Comparison of ENCODE assay signal across 30 cellular contexts in genomic region chr14:37081856-37082255, GRCh38.
"Had no signal": no experiment of that assay in that cellular context is flagged by ENCODE, and none has a peak within 500 bp of the region (broad histone marks: within the 10 kb centered on the region; RNA-seq: fewer than 3 reads in every experiment).

No MANE protein-coding gene starts in this region.

- H3K27ac Mint-ChIP-seq: immature natural killer cell; memory B cell; naive thymus-derived CD8-positive, alpha-beta T cell; nephron had no signal

- H3K27ac ChIP-seq: left lung, pancreas, prostate gland, skin epidermis, stomach, testis, thyroid gland, transverse colon, upper lobe of left lung, vagina had no signal

- H3K4me3 Mint-ChIP-seq: immature natural killer cell; memory B cell; naive thymus-derived CD8-positive, alpha-beta T cell; nephron; neural crest cell; stimulated activated naive B cell treated with anti-CD40 and anti-IgM and Interleukin-4, amounts not matched to agents 10 μg/mL and 1 μg/mL and 100 μg/mL, for 72 hours had no signal

- ATAC-seq: left colon; naive thymus-derived CD8-positive, alpha-beta T cell; pancreas; right cardiac atrium; sciatic nerve; stimulated activated naive B cell treated with anti-CD40 and anti-IgM and Interleukin-4, amounts not matched to agents 10 μg/mL and 1 μg/mL and 100 μg/mL, for 72 hours; stimulated activated naive CD8-positive, alpha-beta T cell treated with anti-CD3 and anti-CD28 coated beads, Interleukin-15, Interleukin-2, amounts not matched to agents 100 U/mL and 50 U/mL, for 24 hours had no signal

- H3K9me3 ChIP-seq: left lung, pancreas, prostate gland, stomach, testis, thyroid gland, transverse colon, upper lobe of left lung, vagina had no signal

- H3K36me3 Mint-ChIP-seq: immature natural killer cell; memory B cell; naive thymus-derived CD8-positive, alpha-beta T cell; stimulated activated naive B cell treated with anti-CD40 and anti-IgM and Interleukin-4, amounts not matched to agents 10 μg/mL and 1 μg/mL and 100 μg/mL, for 72 hours had no signal

- H3K27me3 Mint-ChIP-seq: memory B cell; stimulated activated naive B cell treated with anti-CD40 and anti-IgM and Interleukin-4, amounts not matched to agents 10 μg/mL and 1 μg/mL and 100 μg/mL, for 72 hours had no signal

- H3K9me3 Mint-ChIP-seq: nephron, neural crest cell had no signal

- H3K4me3 ChIP-seq: left lung, lung, pancreas, prostate gland, skin epidermis, stomach, testis, thyroid gland, transverse colon, upper lobe of left lung, vagina had no signal

- H3K4me1 Mint-ChIP-seq: immature natural killer cell; memory B cell; nephron; neural crest cell; stimulated activated naive B cell treated with anti-CD40 and anti-IgM and Interleukin-4, amounts not matched to agents 10 μg/mL and 1 μg/mL and 100 μg/mL, for 72 hours had no signal

- H3K4me1 ChIP-seq: left lung, pancreas, prostate gland, stomach, testis, thyroid gland, transverse colon, upper lobe of left lung, vagina had no signal

- H3K27me3 ChIP-seq: left lung, pancreas, stomach, testis, thyroid gland, transverse colon, upper lobe of left lung, vagina had no signal

- DNase-seq: hypothalamus; immature natural killer cell; kidney; left colon; left lung; naive thymus-derived CD8-positive, alpha-beta T cell; nucleus accumbens; pancreas; posterior cingulate gyrus; retina; right cardiac atrium; stimulated activated CD4-positive, alpha-beta T cell treated with anti-CD3 and anti-CD28 coated beads, Interleukin-12 subunit alpha, Interleukin-12 subunit beta, amount 100 ng/mL, for 4 hours; stimulated activated CD4-positive, alpha-beta T cell treated with anti-CD3 and anti-CD28 coated beads, Interleukin-15, amount 100 ng/mL, for 24 hours; stimulated activated CD4-positive, alpha-beta T cell treated with anti-CD3 and anti-CD28 coated beads, Interleukin-2, amount 100 ng/mL, for 24 hours; stimulated activated CD4-positive, alpha-beta T cell treated with anti-CD3 and anti-CD28 coated beads, Interleukin-4, amount 100 ng/mL, for 1 hour; stimulated activated naive B cell treated with anti-CD40 and anti-IgM and Interleukin-4, amounts not matched to agents 10 μg/mL and 1 μg/mL and 100 μg/mL, for 72 hours; stimulated activated naive CD8-positive, alpha-beta T cell treated with anti-CD3 and anti-CD28 coated beads, Interleukin-15, Interleukin-2, amounts not matched to agents 100 U/mL and 50 U/mL, for 24 hours; stomach; testis; thyroid gland; transverse colon; upper lobe of left lung had no signal

- H3K36me3 ChIP-seq: left lung, pancreas, prostate gland, stomach, thyroid gland, transverse colon, upper lobe of left lung, vagina had no signal
